In genomic region chr15:81170504-81170903, GRCh38 we compare ENCODE assay signal across 1 cellular context.
TF ChIP-seq lines count a peak whose summit lies in the region.

No MANE protein-coding gene starts in this region.

TF ChIP-seq in IMR-90, 13 proteins besides CTCF, POLR2A, EP300 and RAD21 (continued from another document):
- no peak for TF ChIP-seq USF2 (IDR thresholded peaks at IDR 0.05; ENCODE audit: low read depth, low read length)
- no peak for TF ChIP-seq RCOR1 (IDR thresholded peaks at IDR 0.05; ENCODE audit: insufficient replicate concordance, low read length)
- TF ChIP-seq CEBPB (IDR thresholded peaks at IDR 0.05; ENCODE audit: low read depth, low read length) = no peak
- TF ChIP-seq SMC3 (IDR thresholded peaks at IDR 0.05; ENCODE audit: low read depth, low read length) = no peak
- TF ChIP-seq RFX5 (IDR thresholded peaks at IDR 0.05; ENCODE audit: low read depth, low read length) = no peak
- TF ChIP-seq FOS (IDR thresholded peaks at IDR 0.05; ENCODE audit: low read depth, low read length) = no peak
